ENCODE assay signal across 8 cellular contexts in the genomic region with DNA sequence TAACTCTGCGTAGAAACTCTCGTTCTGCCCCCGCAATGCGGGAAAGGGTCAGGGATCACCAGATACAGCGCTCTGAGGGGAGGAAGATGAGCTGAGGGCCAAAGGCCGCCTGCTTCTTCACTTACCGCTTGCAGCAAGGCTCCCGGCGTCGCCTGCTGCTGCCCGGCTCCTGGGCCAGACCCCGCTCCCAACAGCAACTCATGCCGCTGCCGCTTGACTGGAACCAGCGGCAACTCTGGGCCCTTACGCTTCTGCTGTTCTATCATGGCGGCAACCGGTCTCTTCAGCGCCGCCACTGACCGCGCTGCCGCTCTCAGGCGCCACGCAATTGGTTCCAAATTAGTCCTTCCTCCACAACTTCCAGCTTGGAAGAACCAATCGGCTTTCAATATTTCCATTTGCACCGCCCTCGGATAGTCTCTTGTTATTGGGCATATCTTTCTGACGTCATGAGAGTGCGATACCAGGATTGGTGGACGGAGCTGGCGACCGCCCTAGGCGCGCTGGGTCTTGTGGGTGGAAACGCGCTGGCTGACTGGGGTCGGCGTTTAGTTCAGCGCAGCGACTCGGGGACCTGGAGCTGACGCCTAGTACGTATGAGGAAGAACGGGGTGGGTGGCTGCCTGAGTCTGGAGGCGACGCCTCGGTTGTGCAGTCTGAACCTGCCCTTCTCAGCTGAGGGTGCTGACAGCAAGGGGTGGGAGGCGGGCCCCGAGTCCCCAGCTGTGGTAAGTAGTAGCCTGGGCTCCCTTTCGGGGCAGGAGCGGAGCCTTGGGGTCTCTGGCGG. TPM values are rescaled to one million over a fixed set of nuclear protein-coding genes. Genes with fewer than 3 reads are reported as not detected.
DNase-seq lines count a peak whose midpoint lies in the region; ATAC-seq lines count a peak whose summit lies in the region.

A gene (minus strand): TSS at position 303 of the 787 bp plus-strand sequence. CDS start 37 bp downstream, at position 266.
A gene with protein sequence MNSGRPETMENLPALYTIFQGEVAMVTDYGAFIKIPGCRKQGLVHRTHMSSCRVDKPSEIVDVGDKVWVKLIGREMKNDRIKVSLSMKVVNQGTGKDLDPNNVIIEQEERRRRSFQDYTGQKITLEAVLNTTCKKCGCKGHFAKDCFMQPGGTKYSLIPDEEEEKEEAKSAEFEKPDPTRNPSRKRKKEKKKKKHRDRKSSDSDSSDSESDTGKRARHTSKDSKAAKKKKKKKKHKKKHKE (plus strand): TSS at position 547 of the 787 bp plus-strand sequence. CDS start 13,067 bp downstream, outside the sequence.

- H3K36me3 Mint-ChIP-seq in activated CD4-positive, alpha-beta T cell treated with anti-CD3 and anti-CD28 coated beads, Interleukin-2, amount 10 ng/mL, durations not matched to agents 24 days and 14 days (ENCODE audit: low read depth): peaks cover 28% of the 10 kb centered on the region

- peak within 1 kb of the TSS; percentile 81 for H3K4me3 ChIP-seq in BLaER1

- no peaks in the 10 kb centered on the region for H3K9me3 ChIP-seq in BLaER1

- H3K4me1 ChIP-seq in BLaER1: peaks cover 29% of the 10 kb centered on the region

- no peaks in the 10 kb centered on the region for H3K27me3 Mint-ChIP-seq in activated CD4-positive, alpha-beta T cell treated with anti-CD3 and anti-CD28 coated beads, Interleukin-2, amount 10 ng/mL, durations not matched to agents 24 days and 14 days

- peaks cover 47% of the 10 kb centered on the region for H3K36me3 ChIP-seq in BLaER1

- peak within 1 kb of the TSS; percentile 91 for H3K27ac ChIP-seq in BLaER1

- H4K20me1 ChIP-seq in BLaER1: peaks cover 27% of the 10 kb centered on the region

- intact Hi-C loops in activated CD4-positive, alpha-beta T cell treated with anti-CD3 and anti-CD28 coated beads, Interleukin-2, amount 10 ng/mL, durations not matched to agents 24 days and 14 days (cut with micrococcal nuclease): loop anchor here (1.0 to 10.0 kb wide), 2 partner anchors 232 to 349 kb away; a partner anchor contains a TSS

- H3K9me3 Mint-ChIP-seq in activated CD4-positive, alpha-beta T cell treated with anti-CD3 and anti-CD28 coated beads, Interleukin-2, amount 10 ng/mL, durations not matched to agents 24 days and 14 days: no peaks in the 10 kb centered on the region

- no peaks in the 10 kb centered on the region for H3K27me3 ChIP-seq in BLaER1

- H3K4me1 Mint-ChIP-seq in activated CD4-positive, alpha-beta T cell treated with anti-CD3 and anti-CD28 coated beads, Interleukin-2, amount 10 ng/mL, durations not matched to agents 24 days and 14 days: peaks cover 26% of the 10 kb centered on the region

- H3K9ac ChIP-seq in BLaER1: peak within 1 kb of the TSS; percentile 94

- no peak within 1 kb of the TSS for H3K27ac Mint-ChIP-seq in activated CD4-positive, alpha-beta T cell treated with anti-CD3 and anti-CD28 coated beads, Interleukin-2, amount 10 ng/mL, durations not matched to agents 24 days and 14 days

- DNase-seq in GM19240 (ENCODE audit: insufficient read length, low spot score) (peak; percentile 81), NCI-H526 (lab: John Stamatoyannopoulos, UW) (peak; percentile 100), cortex of kidney (lab: John Stamatoyannopoulos, UW) (peak; percentile 22), left kidney (ENCODE audit: low read depth, low spot score) (peak; percentile 100)
- DNase-seq in activated CD4-positive, alpha-beta T cell treated with anti-CD3 and anti-CD28 coated beads, Interleukin-2, amount 10 ng/mL, durations not matched to agents 24 days and 14 days: peak; percentile 98
- peak; percentile 93 for DNase-seq in stimulated activated CD4-positive, alpha-beta T cell treated with anti-CD3 and anti-CD28 coated beads, Interleukin-2, amount 100 ng/mL, for 4 hours (ENCODE audit: low read depth)

- H3K4me3 Mint-ChIP-seq in activated CD4-positive, alpha-beta T cell treated with anti-CD3 and anti-CD28 coated beads, Interleukin-2, amount 10 ng/mL, durations not matched to agents 24 days and 14 days: no peak within 1 kb of the TSS

- peak within 1 kb of the TSS; percentile 97 for H3K4me2 ChIP-seq in BLaER1

- peak; percentile 96 for ATAC-seq in HG03460 (IDR thresholded peaks at IDR 0.05; ENCODE audit: unreplicated experiment)

RNA-seq across cellular contexts. Expression of the first gene that starts in this region (rescaled TPM):
- 132 and 133 TPM in 2 replicates for total RNA-seq in activated CD4-positive, alpha-beta T cell treated with anti-CD3 and anti-CD28 coated beads, Interleukin-2, amount 10 ng/mL, durations not matched to agents 24 days and 14 days

RNA-seq across cellular contexts. Expression of the second gene that starts in this region (rescaled TPM):
- 25.5 and 26.2 TPM in 2 replicates for total RNA-seq in activated CD4-positive, alpha-beta T cell treated with anti-CD3 and anti-CD28 coated beads, Interleukin-2, amount 10 ng/mL, durations not matched to agents 24 days and 14 days

Comparison
In these comparisons a context has a peak if more than half of its experiments do, and no peak if none do; other contexts are left out.
1. Peak in every context shown above with its lines: DNase-seq, ATAC-seq, H3K4me3 ChIP-seq and H3K27ac ChIP-seq.
2. DNase-seq: peak in every context shown above with its lines; median percentile 100 in NCI-H526; 100 in left kidney; 98 in activated CD4-positive, alpha-beta T cell treated with anti-CD3 and anti-CD28 coated beads, Interleukin-2, amount 10 ng/mL, durations not matched to agents 24 days and 14 days; 93 in stimulated activated CD4-positive, alpha-beta T cell treated with anti-CD3 and anti-CD28 coated beads, Interleukin-2, amount 100 ng/mL, for 4 hours; 81 in GM19240; 22 in cortex of kidney.